1 cellular context compared by ENCODE assay signal in the genomic region with DNA sequence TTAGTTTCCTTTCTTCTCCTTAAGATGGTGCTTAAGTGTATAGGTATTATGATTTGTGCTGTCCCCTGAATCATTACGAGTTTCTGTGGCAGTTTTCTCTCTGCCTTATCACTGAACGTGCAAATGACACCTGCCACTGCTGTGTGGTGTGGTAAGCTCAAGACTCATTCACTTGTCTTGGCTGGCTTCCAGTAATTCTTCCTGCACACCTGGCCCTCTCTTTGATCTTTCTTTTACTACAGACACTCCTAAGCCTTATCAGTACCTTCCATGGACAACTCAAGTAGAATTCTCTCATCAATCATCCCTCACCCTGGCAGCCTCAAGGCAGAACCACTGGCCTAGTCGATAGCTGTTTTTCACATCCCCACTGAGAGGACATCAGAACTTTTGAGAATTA.
TF ChIP-seq lines count a peak whose summit lies in the region.

No MANE protein-coding gene starts in this region.

TF ChIP-seq in HEK293, 187 proteins besides CTCF, POLR2A, EP300 and RAD21 (continued from another document):
- TF ChIP-seq, protein P1, sequence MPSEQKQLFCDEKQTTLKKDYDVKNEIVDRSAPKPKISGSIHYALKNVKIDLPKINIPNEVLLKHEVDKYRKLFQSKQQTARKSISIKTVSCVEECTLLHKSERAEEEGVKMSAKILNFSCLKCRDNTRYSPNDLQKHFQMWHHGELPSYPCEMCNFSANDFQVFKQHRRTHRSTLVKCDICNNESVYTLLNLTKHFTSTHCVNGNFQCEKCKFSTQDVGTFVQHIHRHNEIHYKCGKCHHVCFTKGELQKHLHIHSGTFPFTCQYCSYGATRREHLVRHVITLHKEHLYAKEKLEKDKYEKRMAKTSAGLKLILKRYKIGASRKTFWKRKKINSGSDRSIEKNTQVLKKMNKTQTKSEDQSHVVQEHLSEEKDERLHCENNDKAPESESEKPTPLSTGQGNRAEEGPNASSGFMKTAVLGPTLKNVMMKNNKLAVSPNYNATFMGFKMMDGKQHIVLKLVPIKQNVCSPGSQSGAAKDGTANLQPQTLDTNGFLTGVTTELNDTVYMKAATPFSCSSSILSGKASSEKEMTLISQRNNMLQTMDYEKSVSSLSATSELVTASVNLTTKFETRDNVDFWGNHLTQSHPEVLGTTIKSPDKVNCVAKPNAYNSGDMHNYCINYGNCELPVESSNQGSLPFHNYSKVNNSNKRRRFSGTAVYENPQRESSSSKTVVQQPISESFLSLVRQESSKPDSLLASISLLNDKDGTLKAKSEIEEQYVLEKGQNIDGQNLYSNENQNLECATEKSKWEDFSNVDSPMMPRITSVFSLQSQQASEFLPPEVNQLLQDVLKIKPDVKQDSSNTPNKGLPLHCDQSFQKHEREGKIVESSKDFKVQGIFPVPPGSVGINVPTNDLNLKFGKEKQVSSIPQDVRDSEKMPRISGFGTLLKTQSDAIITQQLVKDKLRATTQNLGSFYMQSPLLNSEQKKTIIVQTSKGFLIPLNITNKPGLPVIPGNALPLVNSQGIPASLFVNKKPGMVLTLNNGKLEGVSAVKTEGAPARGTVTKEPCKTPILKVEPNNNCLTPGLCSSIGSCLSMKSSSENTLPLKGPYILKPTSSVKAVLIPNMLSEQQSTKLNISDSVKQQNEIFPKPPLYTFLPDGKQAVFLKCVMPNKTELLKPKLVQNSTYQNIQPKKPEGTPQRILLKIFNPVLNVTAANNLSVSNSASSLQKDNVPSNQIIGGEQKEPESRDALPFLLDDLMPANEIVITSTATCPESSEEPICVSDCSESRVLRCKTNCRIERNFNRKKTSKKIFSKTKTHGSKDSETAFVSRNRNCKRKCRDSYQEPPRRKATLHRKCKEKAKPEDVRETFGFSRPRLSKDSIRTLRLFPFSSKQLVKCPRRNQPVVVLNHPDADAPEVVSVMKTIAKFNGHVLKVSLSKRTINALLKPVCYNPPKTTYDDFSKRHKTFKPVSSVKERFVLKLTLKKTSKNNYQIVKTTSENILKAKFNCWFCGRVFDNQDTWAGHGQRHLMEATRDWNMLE (tag by site-specific recombination; conservative IDR thresholded peaks at IDR 0.05; ENCODE audit: low read depth) = no peak
- TF ChIP-seq ZNF155 (tag by site-specific recombination; IDR thresholded peaks at IDR 0.05) (no peak), ZFP3 (tag by site-specific recombination; IDR thresholded peaks at IDR 0.05; ENCODE audit: low read depth) (no peak), ZNF555 (tag by site-specific recombination; conservative IDR thresholded peaks at IDR 0.05) (no peak), TCF7L2 (IDR thresholded peaks at IDR 0.05; ENCODE audit: borderline replicate concordance, low read depth, low read length) (peak; percentile 66; the same call in 1 of the 2 replicates), OVOL3 (tag by site-specific recombination; IDR thresholded peaks at IDR 0.05) (no peak), ZNF76 (tag by site-specific recombination; IDR thresholded peaks at IDR 0.05; ENCODE audit: borderline replicate concordance, low read depth) (no peak), ZNF10 (tag by site-specific recombination; IDR thresholded peaks at IDR 0.05) (no peak)
